ENCODE assay signal across 8 cellular contexts in genomic region chr19:13583753-13584152, GRCh38.
"Had no signal": no experiment of that assay in that cellular context is flagged by ENCODE, and none has a peak within 500 bp of the region (broad histone marks: within the 10 kb centered on the region; RNA-seq: fewer than 3 reads in every experiment).

No MANE protein-coding gene starts in this region.

- ATAC-seq: GM12878 had no signal

- DNase-seq: GDM1, GF-D8 had no signal

- FAIRE-seq: G401.6, GM12878, GM12891, GM12892, GM18507, GM19239 had no signal

- H3K4me3 ChIP-seq: GM12878 had no signal
